Comparison of ENCODE assay signal across 2 cellular contexts in genomic region chr15:78492841-78493240, GRCh38.
TF ChIP-seq lines count a peak whose summit lies in the region.

No MANE protein-coding gene starts in this region.

TF ChIP-seq in IMR-90, 13 proteins besides CTCF, POLR2A, EP300 and RAD21:
- TF ChIP-seq ELK1 (IDR thresholded peaks at IDR 0.05; ENCODE audit: borderline replicate concordance, low read depth, low read length), result no peak
- TF ChIP-seq NFE2L2 (IDR thresholded peaks at IDR 0.05; ENCODE audit: low read depth, low read length), result no peak
- TF ChIP-seq CHD1 (IDR thresholded peaks at IDR 0.05; ENCODE audit: low read depth, low read length), result no peak
- no peak for TF ChIP-seq MXI1 (IDR thresholded peaks at IDR 0.05; ENCODE audit: borderline replicate concordance, low read depth, low read length)
- TF ChIP-seq RCOR1 (IDR thresholded peaks at IDR 0.05; ENCODE audit: insufficient replicate concordance, low read length), result no peak
- no peak for TF ChIP-seq FOS (IDR thresholded peaks at IDR 0.05; ENCODE audit: low read depth, low read length)
- TF ChIP-seq MAFK (IDR thresholded peaks at IDR 0.05; ENCODE audit: low read depth, low read length), result no peak
- no peak for TF ChIP-seq MAZ (IDR thresholded peaks at IDR 0.05; ENCODE audit: borderline replicate concordance, low read depth, low read length)
- no peak for TF ChIP-seq SMC3 (IDR thresholded peaks at IDR 0.05; ENCODE audit: low read depth, low read length)
- TF ChIP-seq, protein P1, sequence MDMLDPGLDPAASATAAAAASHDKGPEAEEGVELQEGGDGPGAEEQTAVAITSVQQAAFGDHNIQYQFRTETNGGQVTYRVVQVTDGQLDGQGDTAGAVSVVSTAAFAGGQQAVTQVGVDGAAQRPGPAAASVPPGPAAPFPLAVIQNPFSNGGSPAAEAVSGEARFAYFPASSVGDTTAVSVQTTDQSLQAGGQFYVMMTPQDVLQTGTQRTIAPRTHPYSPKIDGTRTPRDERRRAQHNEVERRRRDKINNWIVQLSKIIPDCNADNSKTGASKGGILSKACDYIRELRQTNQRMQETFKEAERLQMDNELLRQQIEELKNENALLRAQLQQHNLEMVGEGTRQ (IDR thresholded peaks at IDR 0.05; ENCODE audit: low read depth, low read length), result no peak
- TF ChIP-seq CEBPB (IDR thresholded peaks at IDR 0.05; ENCODE audit: low read depth, low read length), result no peak
- no peak for TF ChIP-seq BHLHE40 (IDR thresholded peaks at IDR 0.05; ENCODE audit: low read depth, low read length)
- no peak for TF ChIP-seq RFX5 (IDR thresholded peaks at IDR 0.05; ENCODE audit: low read depth, low read length)
TF ChIP-seq in IMR-90: peak in this region for 0.

TF ChIP-seq in K562, 482 proteins besides CTCF, POLR2A, EP300 and RAD21:
- TF ChIP-seq PURB (CRISPR knock-in tag; IDR thresholded peaks at IDR 0.05; ENCODE audit: low read depth) (no peak), MTA3 (IDR thresholded peaks at IDR 0.05; ENCODE audit: borderline replicate concordance) (no peak), ADNP (tag; IDR thresholded peaks at IDR 0.05) (no peak), CEBPG (CRISPR knock-in tag; IDR thresholded peaks at IDR 0.05) (no peak), CEBPG (tag; conservative IDR thresholded peaks at IDR 0.05 in 1 of 2, IDR thresholded peaks at IDR 0.05 in 1 of 2) (peak in 1 of 2 experiments; percentile 45; a peak in 1 of 4 replicates), SOX6 (IDR thresholded peaks at IDR 0.05) (0 out of 2 replicates have a peak, but pooled peaks have one; percentile 14), MEIS2 (IDR thresholded peaks at IDR 0.05; ENCODE audit: partially characterized antibody) (peak; percentile 36), ZNF354B (CRISPR knock-in tag; IDR thresholded peaks at IDR 0.05) (peak; percentile 24; the same call in 1 of the 2 replicates)
